ENCODE assay signal across 8 cellular contexts in genomic region chr14:39432179-39432618, GRCh38. TPM values are rescaled to one million over a fixed set of nuclear protein-coding genes. Genes with fewer than 3 reads are reported as not detected.
A peak's percentile ranks its signal among the peaks of the same experiment; 100 is the strongest.
DNase-seq lines count a peak whose midpoint lies in the region; ATAC-seq and TF ChIP-seq lines count a peak whose summit lies in the region.

Gene FBXO33 (minus strand): TSS chr14:39432433. CDS start chr14:39432162, 271 bp downstream.

- ATAC-seq in HG02759 (IDR thresholded peaks at IDR 0.05; ENCODE audit: unreplicated experiment), result peak; percentile 81
- peak; percentile 80 for ATAC-seq in activated naive CD8-positive, alpha-beta T cell treated with anti-CD3 and anti-CD28 coated beads, Interleukin-2, amount 10 ng/mL, durations not matched to agents 7 days and 5 days (ENCODE audit: low read depth)
- peak; percentile 96 for ATAC-seq in Right ventricle myocardium inferior

- H3K4me3 Mint-ChIP-seq in activated naive CD8-positive, alpha-beta T cell treated with anti-CD3 and anti-CD28 coated beads, Interleukin-2, amount 10 ng/mL, durations not matched to agents 7 days and 5 days, result peak within 1 kb of the TSS; percentile 100

- WGBS in ovary, 3 donors, result 0% methylated on average over 21 to 47 of the region's 47 CpGs
- under 1% methylated on average over 47 of the region's 47 CpGs for WGBS in thymus

- peak within 1 kb of the TSS; percentile 79 for H3K9ac ChIP-seq in SU-DHL-6 (ENCODE audit: low read length)

- peak within 1 kb of the TSS; percentile 95 for H3K27ac ChIP-seq in SU-DHL-6 (ENCODE audit: low read depth, low read length)
- peak within 1 kb of the TSS; percentile 93 to 98 for H3K27ac ChIP-seq in ovary
- peak within 1 kb of the TSS; percentile 100 for H3K27ac ChIP-seq in thymus (ENCODE audit: low read depth)

- H3K27me3 ChIP-seq in SU-DHL-6 (ENCODE audit: low read length) (no peaks in the 10 kb centered on the region), ovary (no peaks in the 10 kb centered on the region), thymus (ENCODE audit: control insufficient read depth, insufficient read depth) (no peaks in the 10 kb centered on the region)

- peaks cover 13% of the 10 kb centered on the region; the same call in 1 of the 2 replicates for H4K20me1 ChIP-seq in SU-DHL-6 (ENCODE audit: low read depth, low read length)

- H3K27me3 Mint-ChIP-seq in activated naive CD8-positive, alpha-beta T cell treated with anti-CD3 and anti-CD28 coated beads, Interleukin-2, amount 10 ng/mL, durations not matched to agents 7 days and 5 days, result no peaks in the 10 kb centered on the region

- peak; percentile 61 for TF ChIP-seq EP300 in ovary (IDR thresholded peaks at IDR 0.05)

- peaks cover 6% of the 10 kb centered on the region for H3K36me3 Mint-ChIP-seq in activated naive CD8-positive, alpha-beta T cell treated with anti-CD3 and anti-CD28 coated beads, Interleukin-2, amount 10 ng/mL, durations not matched to agents 7 days and 5 days

- no peaks in the 10 kb centered on the region for H3K9me3 Mint-ChIP-seq in activated naive CD8-positive, alpha-beta T cell treated with anti-CD3 and anti-CD28 coated beads, Interleukin-2, amount 10 ng/mL, durations not matched to agents 7 days and 5 days

- peaks cover 29% of the 10 kb centered on the region for H3K4me1 Mint-ChIP-seq in activated naive CD8-positive, alpha-beta T cell treated with anti-CD3 and anti-CD28 coated beads, Interleukin-2, amount 10 ng/mL, durations not matched to agents 7 days and 5 days

- H3K4me3 ChIP-seq in SU-DHL-6 (ENCODE audit: insufficient read depth, low read length, poor library complexity, severe bottlenecking), result peak within 1 kb of the TSS; percentile 98
- peak within 1 kb of the TSS; percentile 83 for H3K4me3 ChIP-seq in ovary
- peak within 1 kb of the TSS; percentile 98 for H3K4me3 ChIP-seq in thymus (ENCODE audit: low read length)

- no peaks in the 10 kb centered on the region for H3K9me2 ChIP-seq in SU-DHL-6 (replicated peaks; ENCODE audit: insufficient read depth, low read length)

- H3F3A ChIP-seq in SU-DHL-6 (ENCODE audit: insufficient read depth), result peaks cover 9% of the 10 kb centered on the region; the same call in 1 of the 2 replicates

- peak within 1 kb of the TSS; percentile 97 for H2AFZ ChIP-seq in SU-DHL-6 (ENCODE audit: low read depth, low read length, severe bottlenecking)

- no peaks in the 10 kb centered on the region for H3K9me3 ChIP-seq in SU-DHL-6 (ENCODE audit: insufficient read depth, low read length)
- H3K9me3 ChIP-seq in ovary, result no peaks in the 10 kb centered on the region
- H3K9me3 ChIP-seq in thymus (ENCODE audit: control insufficient read depth), result no peaks in the 10 kb centered on the region

- DNase-seq in GM10248 (ENCODE audit: extremely low spot score) (peak; percentile 96), NCI-H128 (lab: John Stamatoyannopoulos, UW; ENCODE audit: unreplicated experiment) (peak; percentile 81), Right ventricle myocardium inferior (ENCODE audit: missing footprints) (peak; percentile 98), ovary (peak; percentile 95 to 98 (median 96))
- peak; percentile 96 for DNase-seq in activated naive CD8-positive, alpha-beta T cell treated with anti-CD3 and anti-CD28 coated beads, Interleukin-2, amount 10 ng/mL, durations not matched to agents 7 days and 5 days

- peak within 1 kb of the TSS; percentile 100 for H3K27ac Mint-ChIP-seq in activated naive CD8-positive, alpha-beta T cell treated with anti-CD3 and anti-CD28 coated beads, Interleukin-2, amount 10 ng/mL, durations not matched to agents 7 days and 5 days

- peak within 1 kb of the TSS; percentile 91 for H3K4me2 ChIP-seq in SU-DHL-6 (ENCODE audit: low read depth, low read length, poor library complexity, severe bottlenecking)

- CTCF ChIA-PET in GM10248 (lab: Yijun Ruan, JAX), result interaction anchor here (1.0 to 4.4 kb wide), 6 partner anchors 9 to 113 kb away, joined by 3 to 40 read pairs (median 7); no protein-coding TSS in a partner anchor

- H3K36me3 ChIP-seq in SU-DHL-6 (ENCODE audit: low read length), result no peaks in the 10 kb centered on the region
- no peaks in the 10 kb centered on the region for H3K36me3 ChIP-seq in ovary
- H3K36me3 ChIP-seq in thymus (ENCODE audit: control insufficient read depth, insufficient read depth), result no peaks in the 10 kb centered on the region

- POLR2A ChIA-PET in GM10248 (lab: Yijun Ruan, JAX), result interaction anchor here (0.6 to 2.2 kb wide), 5 partner anchors 8 to 329 kb away, joined by 3 to 8 read pairs (median 3); partner anchors contain the start of genes SEC23A and TRAPPC6B
- POLR2A ChIA-PET in activated naive CD8-positive, alpha-beta T cell treated with anti-CD3 and anti-CD28 coated beads, Interleukin-2, amount 10 ng/mL, durations not matched to agents 7 days and 5 days (lab: Charles Lee), result interaction anchor here (0.6 to 3.4 kb wide), 19 partner anchors 9 to 331 kb away, joined by 3 to 35 read pairs (median 5); partner anchors contain the start of genes GEMIN2, PNN, SEC23A and TRAPPC6B

- intact Hi-C loops in Right ventricle myocardium inferior (cut with DNase I), result loop anchor here (1.0 to 2.0 kb wide), 3 partner anchors 166 to 329 kb away; partner anchors contain the start of genes PNN and SEC23A
- intact Hi-C loops in ovary (cut with DNase I), result loop anchor here in 2 of 4 donors (2.0 to 5.0 kb wide), 3 partner anchors 165 to 329 kb away; partner anchors contain the start of genes SEC23A (in 1 of the 2) and TRAPPC6B (in 1 of the 2)

- TF ChIP-seq CTCF in GM10248 (IDR thresholded peaks at IDR 0.05; ENCODE audit: control extremely low read depth, extremely low read depth, low read depth, missing control alignments) (no peak), SU-DHL-6 (IDR thresholded peaks at IDR 0.05; ENCODE audit: insufficient read depth, low read length, poor library complexity, severe bottlenecking) (no peak), ovary (IDR thresholded peaks at IDR 0.05) (peak in 1 of 3 donors; percentile 28)

- H3K4me1 ChIP-seq in ovary (ENCODE audit: insufficient read depth), result peaks cover 3% of the 10 kb centered on the region
- peaks cover 11% of the 10 kb centered on the region for H3K4me1 ChIP-seq in thymus (ENCODE audit: control insufficient read depth, insufficient read depth, low read length)

- peaks cover 44% of the 10 kb centered on the region for H3K79me2 ChIP-seq in SU-DHL-6 (ENCODE audit: insufficient read depth, low read length)

- TF ChIP-seq POLR2A in ovary (IDR thresholded peaks at IDR 0.05), result no peak

RNA-seq across cellular contexts. Expression of gene FBXO33, which starts in this region (rescaled TPM):
- 10 to 100 TPM; 18.7 to 19.0 TPM for total RNA-seq in activated naive CD8-positive, alpha-beta T cell treated with anti-CD3 and anti-CD28 coated beads, Interleukin-2, amount 10 ng/mL, durations not matched to agents 7 days and 5 days
- total RNA-seq in Right ventricle myocardium inferior, result 4.0 TPM
- total RNA-seq in ovary, result 10 to 100 TPM in 3 of 7 donors, 1 to 10 TPM in 4; 7.8 to 22.2 (median 9.0) TPM
- polyA plus RNA-seq in ovary, result 10 to 100 TPM in 1 of 2 donors, 1 to 10 TPM in 1; 5.4 to 10.9 TPM
- polyA plus RNA-seq in thymus, result 12.3 TPM

Comparison
In these comparisons a context has a peak if more than half of its experiments do, and no peak if none do; other contexts are left out.
1. Peak in every context shown above with its lines: DNase-seq, ATAC-seq, H3K4me3 ChIP-seq and H3K27ac ChIP-seq.